10 cellular contexts compared by ENCODE assay signal in genomic region chr11:89675948-89676347, GRCh38. TPM values are rescaled to one million over a fixed set of nuclear protein-coding genes. Genes with fewer than 3 reads are reported as not detected.
"Had no signal": no experiment of that assay in that cellular context is flagged by ENCODE, and none has a peak within 500 bp of the region (broad histone marks: within the 10 kb centered on the region; RNA-seq: fewer than 3 reads in every experiment).

No MANE protein-coding gene starts in this region.

RNA-seq across cellular contexts. Expression of gene TRIM77, which starts 34.2 kb away (rescaled TPM):
- total RNA-seq: LHCN-M2, MCF 10A, NCI-H460, OCI-LY7, PC-9, Right ventricle myocardium inferior, RPMI7951, SJCRH30, SK-MEL-5 had no signal
- polyA plus RNA-seq: SK-N-SH had no signal
